19 cellular contexts compared by ENCODE assay signal in the genomic region with DNA sequence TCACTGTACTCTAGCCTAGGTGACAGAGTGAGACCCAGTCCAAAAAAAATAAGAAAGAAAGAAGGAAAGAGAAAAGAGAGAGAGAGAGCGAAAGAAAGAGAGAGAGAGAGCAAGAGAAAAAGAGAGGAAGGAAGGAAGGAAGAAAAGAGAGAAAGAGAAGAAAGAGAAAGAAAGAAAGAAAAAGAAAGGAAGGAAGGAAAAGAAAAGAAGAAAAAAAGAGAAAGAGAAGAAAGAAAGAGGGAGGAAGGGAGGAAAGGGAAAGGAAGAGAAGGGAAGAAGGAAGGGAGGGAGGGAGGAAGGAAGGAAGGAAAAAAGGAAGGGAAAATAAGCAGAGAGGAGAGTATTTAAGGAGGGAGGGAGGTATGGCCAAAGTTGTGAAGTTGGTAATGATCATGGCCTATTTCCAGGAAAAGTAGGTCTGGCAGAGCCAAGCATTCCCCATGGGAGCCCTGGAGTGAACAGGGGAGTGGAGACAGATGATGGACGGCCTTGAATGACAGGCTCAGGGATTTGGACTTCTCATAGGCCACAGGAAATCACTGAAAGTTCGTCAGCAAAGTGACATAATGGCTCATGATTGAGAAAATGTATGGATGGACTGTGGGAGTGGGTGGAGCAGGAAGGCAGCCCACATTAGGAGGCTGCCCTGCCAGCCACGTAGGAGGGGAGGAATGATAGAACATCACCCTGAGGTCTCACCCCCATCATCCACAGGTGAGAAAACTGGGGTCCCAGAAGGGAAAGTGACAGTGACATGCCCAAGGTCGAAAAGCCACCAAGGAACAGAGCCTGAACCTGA.
"Had no signal": no experiment of that assay in that cellular context is flagged by ENCODE, and none has a peak within 500 bp of the region (broad histone marks: within the 10 kb centered on the region; RNA-seq: fewer than 3 reads in every experiment).

No MANE protein-coding gene starts in this region.

- H3K9me3 ChIP-seq: adrenal gland, colonic mucosa, esophagus muscularis mucosa, left lung, ovary, right lobe of liver, upper lobe of left lung had no signal

- DNase-seq: activated CD4-positive, alpha-beta T cell treated with anti-CD3 and anti-CD28 coated beads for 1 hour; activated CD4-positive, alpha-beta T cell treated with anti-CD3 and anti-CD28 coated beads, Interleukin-2, amount 50 U/mL, for 4 hours; activated CD8-positive, alpha-beta memory T cell treated with anti-CD3 and anti-CD28 coated beads, Interleukin-2, amount 10 ng/mL, durations not matched to agents 7 days and 5 days; activated effector memory CD4-positive, alpha-beta T cell treated with Interleukin-2 at 50 U/mL for 16 hours; activated T-cell treated with anti-CD3 and anti-CD28 coated beads, Interleukin-2, amount 50 U/mL, for 24 hours; adrenal gland; caudate nucleus; colonic mucosa; effector CD4-positive, alpha-beta T cell; foreskin fibroblast; hippocampal formation; left lung; mammary epithelial cell; naive B cell; ovary; right lobe of liver; T1000; upper lobe of left lung had no signal

- H3K4me3 ChIP-seq: adrenal gland, colonic mucosa, esophagus muscularis mucosa, left lung, ovary, right lobe of liver, upper lobe of left lung had no signal

- ATAC-seq: activated CD8-positive, alpha-beta memory T cell treated with anti-CD3 and anti-CD28 coated beads, Interleukin-2, amount 10 ng/mL, durations not matched to agents 7 days and 5 days; left lung; right lobe of liver had no signal

- H3K4me1 ChIP-seq: adrenal gland, colonic mucosa, esophagus muscularis mucosa, left lung, right lobe of liver, upper lobe of left lung had no signal

- H3K27ac ChIP-seq: adrenal gland, colonic mucosa, esophagus muscularis mucosa, left lung, ovary, right lobe of liver, upper lobe of left lung had no signal

- H3K36me3 ChIP-seq: adrenal gland, colonic mucosa, esophagus muscularis mucosa, left lung, ovary, right lobe of liver, upper lobe of left lung had no signal

- H3K27me3 ChIP-seq: adrenal gland, colonic mucosa, ovary, right lobe of liver, upper lobe of left lung had no signal
